ENCODE assay signal across 1 cellular context in the genomic region with DNA sequence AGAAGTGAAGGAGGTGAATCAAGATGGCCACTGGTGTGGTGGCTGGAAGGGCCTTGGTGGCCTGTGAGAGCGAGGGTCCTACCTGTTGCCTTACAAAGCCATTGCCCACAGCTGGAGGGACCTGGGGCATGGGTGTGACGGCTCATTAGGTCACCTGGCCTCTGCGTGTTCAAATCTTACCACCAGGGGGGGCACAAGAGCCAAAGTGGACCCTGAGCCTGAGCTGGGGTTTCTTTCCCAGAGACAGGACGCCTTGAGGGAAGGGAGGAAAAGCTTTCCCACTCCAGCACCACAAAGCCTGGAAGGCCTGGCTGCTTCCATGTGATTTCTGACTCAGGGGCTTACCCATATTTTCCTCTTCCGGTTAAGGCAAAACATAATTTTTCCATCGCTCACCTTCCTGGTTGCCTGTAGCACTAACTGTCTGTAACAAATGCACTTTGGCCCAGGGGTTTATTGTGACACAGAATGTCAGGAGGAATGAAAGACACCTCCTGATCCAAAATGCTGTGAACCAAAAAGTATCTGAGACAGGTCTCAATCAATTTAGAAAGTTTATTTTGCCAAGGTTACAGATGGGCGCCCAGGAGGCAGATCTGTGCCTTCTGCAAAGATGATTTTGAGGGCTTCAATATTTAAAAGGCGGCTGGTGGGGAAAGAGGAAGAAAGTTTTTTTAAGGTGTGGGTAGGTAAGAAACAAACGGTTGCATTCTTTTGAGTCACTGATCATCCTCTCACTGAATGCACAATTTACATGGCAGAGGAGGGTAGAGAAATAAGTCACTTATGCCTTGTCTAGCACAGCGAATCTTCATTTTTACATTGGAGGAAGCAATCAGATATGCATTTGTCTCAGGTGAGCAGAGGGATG.
TF ChIP-seq lines count a peak whose summit lies in the region.

No MANE protein-coding gene starts in this region.

TF ChIP-seq in HepG2, 621 proteins besides CTCF, POLR2A, EP300 and RAD21 (continued from another document and continues in another):
- TF ChIP-seq RERE (CRISPR knock-in tag; IDR thresholded peaks at IDR 0.05; ENCODE audit: low read depth) (no peak), ZNF605 (CRISPR knock-in tag; IDR thresholded peaks at IDR 0.05) (0 out of 2 replicates have a peak, but pooled peaks have one; percentile 57), NPAS2 (CRISPR knock-in tag; IDR thresholded peaks at IDR 0.05; ENCODE audit: borderline replicate concordance) (no peak), ZNF33B (CRISPR knock-in tag; IDR thresholded peaks at IDR 0.05) (no peak), NFIB (CRISPR knock-in tag; IDR thresholded peaks at IDR 0.05; ENCODE audit: borderline replicate concordance) (no peak), KMT2A (CRISPR knock-in tag; IDR thresholded peaks at IDR 0.05) (no peak), ZNF235 (CRISPR knock-in tag; IDR thresholded peaks at IDR 0.05; ENCODE audit: borderline replicate concordance) (no peak), ISL2 (CRISPR knock-in tag; IDR thresholded peaks at IDR 0.05) (0 out of 2 replicates have a peak, but pooled peaks have one; percentile 44), ZGPAT (CRISPR knock-in tag; IDR thresholded peaks at IDR 0.05) (peak; percentile 45; the same call in 1 of the 2 replicates), ZNF383 (CRISPR knock-in tag; IDR thresholded peaks at IDR 0.05; ENCODE audit: borderline replicate concordance) (no peak), MAFK (conservative IDR thresholded peaks at IDR 0.05 in 1 of 2, IDR thresholded peaks at IDR 0.05 in 1 of 2; ENCODE audit: low read length in 2 of 2) (no peak), SCMH1 (CRISPR knock-in tag; IDR thresholded peaks at IDR 0.05; ENCODE audit: borderline replicate concordance) (no peak), GFI1 (CRISPR knock-in tag; IDR thresholded peaks at IDR 0.05; ENCODE audit: borderline replicate concordance) (no peak), CENPX (CRISPR knock-in tag; IDR thresholded peaks at IDR 0.05) (no peak), TARDBP (CRISPR knock-in tag; IDR thresholded peaks at IDR 0.05) (no peak), ZNF749 (CRISPR knock-in tag; IDR thresholded peaks at IDR 0.05; ENCODE audit: borderline replicate concordance) (no peak), KDM2A (CRISPR knock-in tag; IDR thresholded peaks at IDR 0.05; ENCODE audit: borderline replicate concordance, low read depth) (no peak; the same call in 1 of the 2 replicates), POGZ (CRISPR knock-in tag; IDR thresholded peaks at IDR 0.05) (no peak), NFKBIZ (CRISPR knock-in tag; IDR thresholded peaks at IDR 0.05) (no peak)
- TF ChIP-seq, protein P1, sequence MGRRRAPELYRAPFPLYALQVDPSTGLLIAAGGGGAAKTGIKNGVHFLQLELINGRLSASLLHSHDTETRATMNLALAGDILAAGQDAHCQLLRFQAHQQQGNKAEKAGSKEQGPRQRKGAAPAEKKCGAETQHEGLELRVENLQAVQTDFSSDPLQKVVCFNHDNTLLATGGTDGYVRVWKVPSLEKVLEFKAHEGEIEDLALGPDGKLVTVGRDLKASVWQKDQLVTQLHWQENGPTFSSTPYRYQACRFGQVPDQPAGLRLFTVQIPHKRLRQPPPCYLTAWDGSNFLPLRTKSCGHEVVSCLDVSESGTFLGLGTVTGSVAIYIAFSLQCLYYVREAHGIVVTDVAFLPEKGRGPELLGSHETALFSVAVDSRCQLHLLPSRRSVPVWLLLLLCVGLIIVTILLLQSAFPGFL (CRISPR knock-in tag; IDR thresholded peaks at IDR 0.05) = no peak
- TF ChIP-seq, protein P2, sequence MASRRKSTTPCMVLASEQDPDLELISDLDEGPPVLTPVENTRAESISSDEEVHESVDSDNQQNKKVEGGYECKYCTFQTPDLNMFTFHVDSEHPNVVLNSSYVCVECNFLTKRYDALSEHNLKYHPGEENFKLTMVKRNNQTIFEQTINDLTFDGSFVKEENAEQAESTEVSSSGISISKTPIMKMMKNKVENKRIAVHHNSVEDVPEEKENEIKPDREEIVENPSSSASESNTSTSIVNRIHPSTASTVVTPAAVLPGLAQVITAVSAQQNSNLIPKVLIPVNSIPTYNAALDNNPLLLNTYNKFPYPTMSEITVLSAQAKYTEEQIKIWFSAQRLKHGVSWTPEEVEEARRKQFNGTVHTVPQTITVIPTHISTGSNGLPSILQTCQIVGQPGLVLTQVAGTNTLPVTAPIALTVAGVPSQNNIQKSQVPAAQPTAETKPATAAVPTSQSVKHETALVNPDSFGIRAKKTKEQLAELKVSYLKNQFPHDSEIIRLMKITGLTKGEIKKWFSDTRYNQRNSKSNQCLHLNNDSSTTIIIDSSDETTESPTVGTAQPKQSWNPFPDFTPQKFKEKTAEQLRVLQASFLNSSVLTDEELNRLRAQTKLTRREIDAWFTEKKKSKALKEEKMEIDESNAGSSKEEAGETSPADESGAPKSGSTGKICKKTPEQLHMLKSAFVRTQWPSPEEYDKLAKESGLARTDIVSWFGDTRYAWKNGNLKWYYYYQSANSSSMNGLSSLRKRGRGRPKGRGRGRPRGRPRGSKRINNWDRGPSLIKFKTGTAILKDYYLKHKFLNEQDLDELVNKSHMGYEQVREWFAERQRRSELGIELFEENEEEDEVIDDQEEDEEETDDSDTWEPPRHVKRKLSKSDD (CRISPR knock-in tag; IDR thresholded peaks at IDR 0.05; ENCODE audit: low read depth) = no peak
- TF ChIP-seq, protein P3, sequence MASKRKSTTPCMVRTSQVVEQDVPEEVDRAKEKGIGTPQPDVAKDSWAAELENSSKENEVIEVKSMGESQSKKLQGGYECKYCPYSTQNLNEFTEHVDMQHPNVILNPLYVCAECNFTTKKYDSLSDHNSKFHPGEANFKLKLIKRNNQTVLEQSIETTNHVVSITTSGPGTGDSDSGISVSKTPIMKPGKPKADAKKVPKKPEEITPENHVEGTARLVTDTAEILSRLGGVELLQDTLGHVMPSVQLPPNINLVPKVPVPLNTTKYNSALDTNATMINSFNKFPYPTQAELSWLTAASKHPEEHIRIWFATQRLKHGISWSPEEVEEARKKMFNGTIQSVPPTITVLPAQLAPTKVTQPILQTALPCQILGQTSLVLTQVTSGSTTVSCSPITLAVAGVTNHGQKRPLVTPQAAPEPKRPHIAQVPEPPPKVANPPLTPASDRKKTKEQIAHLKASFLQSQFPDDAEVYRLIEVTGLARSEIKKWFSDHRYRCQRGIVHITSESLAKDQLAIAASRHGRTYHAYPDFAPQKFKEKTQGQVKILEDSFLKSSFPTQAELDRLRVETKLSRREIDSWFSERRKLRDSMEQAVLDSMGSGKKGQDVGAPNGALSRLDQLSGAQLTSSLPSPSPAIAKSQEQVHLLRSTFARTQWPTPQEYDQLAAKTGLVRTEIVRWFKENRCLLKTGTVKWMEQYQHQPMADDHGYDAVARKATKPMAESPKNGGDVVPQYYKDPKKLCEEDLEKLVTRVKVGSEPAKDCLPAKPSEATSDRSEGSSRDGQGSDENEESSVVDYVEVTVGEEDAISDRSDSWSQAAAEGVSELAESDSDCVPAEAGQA (IDR thresholded peaks at IDR 0.05; ENCODE audit: low read depth) = no peak
- TF ChIP-seq, protein P3 (CRISPR knock-in tag; IDR thresholded peaks at IDR 0.05; ENCODE audit: borderline replicate concordance) = peak; percentile 20; the same call in 1 of the 2 replicates
- TF ChIP-seq, protein P4, sequence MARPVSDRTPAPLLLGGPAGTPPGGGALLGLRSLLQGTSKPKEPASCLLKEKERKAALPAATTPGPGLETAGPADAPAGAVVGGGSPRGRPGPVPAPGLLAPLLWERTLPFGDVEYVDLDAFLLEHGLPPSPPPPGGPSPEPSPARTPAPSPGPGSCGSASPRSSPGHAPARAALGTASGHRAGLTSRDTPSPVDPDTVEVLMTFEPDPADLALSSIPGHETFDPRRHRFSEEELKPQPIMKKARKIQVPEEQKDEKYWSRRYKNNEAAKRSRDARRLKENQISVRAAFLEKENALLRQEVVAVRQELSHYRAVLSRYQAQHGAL (CRISPR knock-in tag; IDR thresholded peaks at IDR 0.05; ENCODE audit: not compliant biosample characterization) = no peak
- TF ChIP-seq, protein P5, sequence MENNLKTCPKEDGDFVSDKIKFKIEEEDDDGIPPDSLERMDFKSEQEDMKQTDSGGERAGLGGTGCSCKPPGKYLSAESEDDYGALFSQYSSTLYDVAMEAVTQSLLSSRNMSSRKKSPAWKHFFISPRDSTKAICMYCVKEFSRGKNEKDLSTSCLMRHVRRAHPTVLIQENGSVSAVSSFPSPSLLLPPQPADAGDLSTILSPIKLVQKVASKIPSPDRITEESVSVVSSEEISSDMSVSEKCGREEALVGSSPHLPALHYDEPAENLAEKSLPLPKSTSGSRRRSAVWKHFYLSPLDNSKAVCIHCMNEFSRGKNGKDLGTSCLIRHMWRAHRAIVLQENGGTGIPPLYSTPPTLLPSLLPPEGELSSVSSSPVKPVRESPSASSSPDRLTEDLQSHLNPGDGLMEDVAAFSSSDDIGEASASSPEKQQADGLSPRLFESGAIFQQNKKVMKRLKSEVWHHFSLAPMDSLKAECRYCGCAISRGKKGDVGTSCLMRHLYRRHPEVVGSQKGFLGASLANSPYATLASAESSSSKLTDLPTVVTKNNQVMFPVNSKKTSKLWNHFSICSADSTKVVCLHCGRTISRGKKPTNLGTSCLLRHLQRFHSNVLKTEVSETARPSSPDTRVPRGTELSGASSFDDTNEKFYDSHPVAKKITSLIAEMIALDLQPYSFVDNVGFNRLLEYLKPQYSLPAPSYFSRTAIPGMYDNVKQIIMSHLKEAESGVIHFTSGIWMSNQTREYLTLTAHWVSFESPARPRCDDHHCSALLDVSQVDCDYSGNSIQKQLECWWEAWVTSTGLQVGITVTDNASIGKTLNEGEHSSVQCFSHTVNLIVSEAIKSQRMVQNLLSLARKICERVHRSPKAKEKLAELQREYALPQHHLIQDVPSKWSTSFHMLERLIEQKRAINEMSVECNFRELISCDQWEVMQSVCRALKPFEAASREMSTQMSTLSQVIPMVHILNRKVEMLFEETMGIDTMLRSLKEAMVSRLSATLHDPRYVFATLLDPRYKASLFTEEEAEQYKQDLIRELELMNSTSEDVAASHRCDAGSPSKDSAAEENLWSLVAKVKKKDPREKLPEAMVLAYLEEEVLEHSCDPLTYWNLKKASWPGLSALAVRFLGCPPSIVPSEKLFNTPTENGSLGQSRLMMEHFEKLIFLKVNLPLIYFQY (CRISPR knock-in tag; IDR thresholded peaks at IDR 0.05; ENCODE audit: borderline replicate concordance) = no peak
- TF ChIP-seq, protein P6, sequence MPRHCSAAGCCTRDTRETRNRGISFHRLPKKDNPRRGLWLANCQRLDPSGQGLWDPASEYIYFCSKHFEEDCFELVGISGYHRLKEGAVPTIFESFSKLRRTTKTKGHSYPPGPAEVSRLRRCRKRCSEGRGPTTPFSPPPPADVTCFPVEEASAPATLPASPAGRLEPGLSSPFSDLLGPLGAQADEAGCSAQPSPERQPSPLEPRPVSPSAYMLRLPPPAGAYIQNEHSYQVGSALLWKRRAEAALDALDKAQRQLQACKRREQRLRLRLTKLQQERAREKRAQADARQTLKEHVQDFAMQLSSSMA (CRISPR knock-in tag; IDR thresholded peaks at IDR 0.05) = no peak
